In genomic region chr4:127143460-127144190, GRCh38 we compare ENCODE assay signal across 18 cellular contexts.
A peak's percentile ranks its signal among the peaks of the same experiment; 100 is the strongest.
DNase-seq lines count a peak whose midpoint lies in the region; ATAC-seq and TF ChIP-seq lines count a peak whose summit lies in the region.
"Had no signal": no experiment of that assay in that cellular context is flagged by ENCODE, and none has a peak within 500 bp of the region (broad histone marks: within the 10 kb centered on the region; RNA-seq: fewer than 3 reads in every experiment).

No MANE protein-coding gene starts in this region.

- DNase-seq in AG08395 (ENCODE audit: low spot score) (peak; percentile 64), NCI-H226 (peak; percentile 51), cardiac fibroblast (ENCODE audit: low read depth in 2 of 2) (peak; percentile 53 to 71), left lung (no peak), middle frontal gyrus (ENCODE audit: extremely low spot score, low spot score) (no peak), NCI-H526 (lab: John Stamatoyannopoulos, UW) (no peak)
- DNase-seq in stimulated activated naive CD8-positive, alpha-beta T cell treated with anti-CD3 and anti-CD28 coated beads, Interleukin-15, Interleukin-2, amounts not matched to agents 100 U/mL and 50 U/mL, for 24 hours: no peak
- DNase-seq: activated naive CD4-positive, alpha-beta T cell treated with anti-CD3 and anti-CD28 coated beads for 36 hours; central memory CD4-positive, alpha-beta T cell; heart right ventricle; KG1; left colon; NCI-H1417; stimulated activated CD4-positive, alpha-beta T cell treated with anti-CD3 and anti-CD28 coated beads, Interleukin-15, amount 100 ng/mL, for 24 hours; T-cell had no signal

- no peaks in the 10 kb centered on the region for H3K9me3 ChIP-seq in left lung
- H3K9me3 ChIP-seq: heart right ventricle had no signal

- no peaks in the 10 kb centered on the region for H3K36me3 ChIP-seq in left lung
- H3K36me3 ChIP-seq: heart right ventricle had no signal

- peak overlapping the region in 1 of 2 donors; percentile 50 for H3K27ac ChIP-seq in left lung
- H3K27ac ChIP-seq: heart right ventricle had no signal

- peak; percentile 78 for ATAC-seq in left lung
- no peak for ATAC-seq in stimulated activated naive CD8-positive, alpha-beta T cell treated with anti-CD3 and anti-CD28 coated beads, Interleukin-15, Interleukin-2, amounts not matched to agents 100 U/mL and 50 U/mL, for 24 hours
- ATAC-seq in HG02610 (IDR thresholded peaks at IDR 0.05; ENCODE audit: unreplicated experiment): no peak
- ATAC-seq: heart right ventricle; left colon; natural killer cell treated with Interleukin-12 subunit alpha and Interleukin-12 subunit beta and Interleukin-15 and Interleukin-18, amount 100 ng/mL, for 72 hours; Panc1; T-cell had no signal

- no peak overlapping the region for H3K4me3 ChIP-seq in cardiac fibroblast (replicated peaks in 1 of 2; ENCODE audit: low read depth in 2 of 2, low read length in 2 of 2)
- no peak overlapping the region for H3K4me3 ChIP-seq in left lung
- H3K4me3 ChIP-seq: heart right ventricle had no signal

- no peaks in the 10 kb centered on the region for H3K27me3 ChIP-seq in left lung
- H3K27me3 ChIP-seq: heart right ventricle had no signal

- peaks cover 0 to 10% of the 10 kb centered on the region in 2 donors for H3K4me1 ChIP-seq in left lung
- H3K4me1 ChIP-seq: heart right ventricle had no signal

- no peak for TF ChIP-seq CTCF in cardiac fibroblast (IDR thresholded peaks at IDR 0.05; ENCODE audit: low read depth, low read length)
- TF ChIP-seq CTCF in left lung (IDR thresholded peaks at IDR 0.05): no peak

- intact Hi-C loops in left lung (cut with DNase I): no loop called here

Comparison
In these comparisons a context has a peak if more than half of its experiments do, and no peak if none do; other contexts are left out.
1. DNase-seq: peak in AG08395 (single experiment), NCI-H226 (single experiment) and cardiac fibroblast (2 of 2); none in left lung (0 of 2), stimulated activated naive CD8-positive, alpha-beta T cell treated with anti-CD3 and anti-CD28 coated beads, Interleukin-15, Interleukin-2, amounts not matched to agents 100 U/mL and 50 U/mL, for 24 hours (single experiment), middle frontal gyrus (single experiment) and NCI-H526 (0 of 2).